ENCODE assay signal across 19 cellular contexts in the genomic region with DNA sequence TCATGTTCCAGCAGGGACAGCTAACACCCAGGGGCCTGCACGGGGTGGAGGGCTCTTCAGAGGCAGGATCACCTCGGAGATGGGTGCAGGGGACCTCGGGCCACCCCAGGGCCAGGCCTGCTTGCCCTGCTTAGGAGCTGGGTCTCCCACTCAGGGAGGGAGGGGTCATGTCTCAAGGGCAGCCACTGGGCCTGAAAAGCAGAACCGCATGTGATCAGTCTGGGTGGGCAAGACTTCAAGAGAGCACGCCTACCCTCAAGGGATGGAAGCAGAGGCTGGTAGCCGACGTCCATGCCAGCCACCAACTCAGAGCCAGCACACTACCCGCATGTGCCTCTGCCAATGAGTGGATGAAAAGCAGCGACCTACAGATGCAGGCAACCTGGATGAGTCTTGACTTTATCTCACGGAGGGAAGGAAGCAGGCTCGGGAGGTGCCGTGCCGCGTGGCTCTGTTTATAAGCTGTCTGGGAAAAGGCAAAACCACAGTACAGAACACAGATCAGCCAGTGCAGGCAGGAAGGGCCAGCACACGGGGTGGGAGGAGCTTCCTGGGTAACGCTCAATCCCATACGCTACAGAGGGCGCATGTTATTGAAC. TPM values are rescaled to one million over a fixed set of nuclear protein-coding genes. Genes with fewer than 3 reads are reported as not detected.
DNase-seq lines count a peak whose midpoint lies in the region; ATAC-seq and TF ChIP-seq lines count a peak whose summit lies in the region.
"Had no signal": no experiment of that assay in that cellular context is flagged by ENCODE, and none has a peak within 500 bp of the region (broad histone marks: within the 10 kb centered on the region; RNA-seq: fewer than 3 reads in every experiment).

No MANE protein-coding gene starts in this region.

- no peak for DNase-seq in mammary epithelial cell
- no peak for DNase-seq in MCF 10A (ENCODE audit: unreplicated experiment)
- DNase-seq in Panc1 (ENCODE audit: low read depth, low spot score) = no peak
- DNase-seq in left ventricle myocardium superior = peak; percentile 28
- DNase-seq in activated T-helper 2 cell treated with anti-CD3 and anti-CD28 coated beads, Interferon-gamma antibody, Interleukin-2, Interleukin-4, amounts not matched to agents 10 μg/mL and 5 μg/mL and 100 μg/mL, durations not matched to agents 14 hours and 24 hours and 36 hours (ENCODE audit: low spot score) = no peak
- DNase-seq in prostate gland (ENCODE audit: low spot score) = no peak
- DNase-seq: activated CD4-positive, alpha-beta T cell treated with anti-CD3 and anti-CD28 coated beads, Interleukin-2, amount 50 U/mL, for 4 hours; activated gamma-delta T cell; brain microvascular endothelial cell; DMS79 treated with DMSO at 0.1 percent for 48 hours; effector CD8-positive, alpha-beta T cell; NCI-H1105; NCI-H226; PC-9; T-helper 17 cell had no signal

- H3K27me3 Mint-ChIP-seq in MCF 10A (ENCODE audit: insufficient read depth, unreplicated experiment) = peaks cover 23% of the 10 kb centered on the region
- H3K27me3 Mint-ChIP-seq in stimulated activated memory B cell treated with anti-CD40 and anti-IgM and Interleukin-4, amounts not matched to agents 10 μg/mL and 1 μg/mL and 100 μg/mL, for 72 hours = peaks cover 92% of the 10 kb centered on the region
- H3K27me3 Mint-ChIP-seq in activated T-helper 2 cell treated with anti-CD3 and anti-CD28 coated beads, Interferon-gamma antibody, Interleukin-2, Interleukin-4, amounts not matched to agents 10 μg/mL and 5 μg/mL and 100 μg/mL, durations not matched to agents 14 hours and 24 hours and 36 hours (ENCODE audit: low read depth) = peaks cover 24% of the 10 kb centered on the region

- no TSS peak for BruUV-seq in mammary epithelial cell (replicated peaks; lab: Mats Ljungman, UMichigan)
- no TSS peak for BruUV-seq in MCF 10A (replicated peaks; lab: Mats Ljungman, UMichigan)
- no TSS peak for BruUV-seq in Panc1 (replicated peaks; lab: Mats Ljungman, UMichigan)

- CTCF ChIA-PET in mammary epithelial cell (lab: Charles Lee; ENCODE audit: low non-redundant PET) = no interaction called here
- CTCF ChIA-PET in MCF 10A (lab: Yijun Ruan, JAX) = interaction anchor here (0.6 to 1.2 kb wide), 2 partner anchors 17 to 24 kb away, joined by 3 to 5 read pairs; no protein-coding TSS in a partner anchor
- CTCF ChIA-PET in Panc1 (lab: Charles Lee) = no interaction called here

- H3K79me2 ChIP-seq in mammary epithelial cell (ENCODE audit: insufficient read depth, low read length) = no peaks in the 10 kb centered on the region

- TF ChIP-seq CTCF in mammary epithelial cell (conservative IDR thresholded peaks at IDR 0.05 in 1 of 2, IDR thresholded peaks at IDR 0.05 in 1 of 2; ENCODE audit: extremely low read depth in 1 of 2, insufficient read depth in 1 of 2, low read depth in 1 of 2, low read length in 2 of 2) (no peak), MCF 10A (IDR thresholded peaks at IDR 0.05; ENCODE audit: unreplicated experiment) (no peak), Panc1 (IDR thresholded peaks at IDR 0.05) (no peak), prostate gland (IDR thresholded peaks at IDR 0.05) (no peak)

- in situ Hi-C loops in mammary epithelial cell (cut with MboI; ENCODE audit: low sequenced_read_pairs in 2 of 2) = no loop called here
- in situ Hi-C loops in Panc1 (cut with HindIII; ENCODE audit: low pct_unique_long_range_greater_than_20kb, low sequenced_read_pairs) = no loop called here

- H3K27me3 ChIP-seq in mammary epithelial cell (ENCODE audit: insufficient read depth, low read length) = no peaks in the 10 kb centered on the region
- H3K27me3 ChIP-seq in Panc1 (ENCODE audit: control insufficient read depth, insufficient read depth, low read length) = no peaks in the 10 kb centered on the region
- no peaks in the 10 kb centered on the region for H3K27me3 ChIP-seq in prostate gland (replicated peaks; ENCODE audit: insufficient read depth)

- dilution Hi-C loops in mammary epithelial cell (cut with HindIII; ENCODE audit: low sequenced_read_pairs) = no loop called here

- no peaks in the 10 kb centered on the region for H3K4me1 ChIP-seq in mammary epithelial cell (ENCODE audit: insufficient read depth, low read length)
- peaks cover 8% of the 10 kb centered on the region for H3K4me1 ChIP-seq in Panc1 (ENCODE audit: control insufficient read depth, insufficient read depth, low read length)
- no peaks in the 10 kb centered on the region for H3K4me1 ChIP-seq in prostate gland (replicated peaks)

- H3K4me2 ChIP-seq in mammary epithelial cell (ENCODE audit: insufficient read depth, low read depth, low read length) = no peak overlapping the region
- H3K4me2 ChIP-seq: PC-9 had no signal

- H2AFZ ChIP-seq in mammary epithelial cell (ENCODE audit: low read depth, low read length) = peak overlapping the region; percentile 34
- H2AFZ ChIP-seq: PC-9 had no signal

- POLR2A ChIA-PET in MCF 10A (lab: Yijun Ruan, JAX) = no interaction called here
- POLR2A ChIA-PET in Panc1 (lab: Charles Lee) = interaction anchor here (0.5 kb wide), 1 partner anchor 15 kb away, joined by 3 read pairs; no protein-coding TSS in a partner anchor

- H3K4me3 ChIP-seq in mammary epithelial cell (replicated peaks in 1 of 3; ENCODE audit: insufficient read depth in 1 of 3, low read depth in 2 of 3, low read length in 3 of 3) (no peak overlapping the region), Panc1 (ENCODE audit: low read depth in 2 of 2, low read length in 2 of 2) (no peak overlapping the region), prostate gland (no peak overlapping the region)
- H3K4me3 ChIP-seq: PC-9 had no signal

- H3K36me3 Mint-ChIP-seq in MCF 10A (ENCODE audit: insufficient read depth, unreplicated experiment) = peaks cover 6% of the 10 kb centered on the region
- H3K36me3 Mint-ChIP-seq in stimulated activated memory B cell treated with anti-CD40 and anti-IgM and Interleukin-4, amounts not matched to agents 10 μg/mL and 1 μg/mL and 100 μg/mL, for 72 hours = no peaks in the 10 kb centered on the region
- H3K36me3 Mint-ChIP-seq in activated T-helper 2 cell treated with anti-CD3 and anti-CD28 coated beads, Interferon-gamma antibody, Interleukin-2, Interleukin-4, amounts not matched to agents 10 μg/mL and 5 μg/mL and 100 μg/mL, durations not matched to agents 14 hours and 24 hours and 36 hours (ENCODE audit: low read depth) = no peaks in the 10 kb centered on the region

- no peak overlapping the region for H3K4me3 Mint-ChIP-seq in MCF 10A (ENCODE audit: unreplicated experiment)
- peak overlapping the region; percentile 9 for H3K4me3 Mint-ChIP-seq in stimulated activated memory B cell treated with anti-CD40 and anti-IgM and Interleukin-4, amounts not matched to agents 10 μg/mL and 1 μg/mL and 100 μg/mL, for 72 hours
- no peak overlapping the region for H3K4me3 Mint-ChIP-seq in activated T-helper 2 cell treated with anti-CD3 and anti-CD28 coated beads, Interferon-gamma antibody, Interleukin-2, Interleukin-4, amounts not matched to agents 10 μg/mL and 5 μg/mL and 100 μg/mL, durations not matched to agents 14 hours and 24 hours and 36 hours (ENCODE audit: low read depth)
- H3K4me3 Mint-ChIP-seq: T-helper 17 cell had no signal

- ATAC-seq in Panc1 (peak; percentile 23), left ventricle myocardium superior (no peak), HG03025 (IDR thresholded peaks at IDR 0.05; ENCODE audit: low FRiP score, unreplicated experiment) (no peak)
- ATAC-seq in stimulated activated memory B cell treated with anti-CD40 and anti-IgM and Interleukin-4, amounts not matched to agents 10 μg/mL and 1 μg/mL and 100 μg/mL, for 72 hours = no peak
- ATAC-seq: T-helper 17 cell had no signal

- no peaks in the 10 kb centered on the region for H4K20me1 ChIP-seq in mammary epithelial cell (ENCODE audit: insufficient read depth, low read length)

- WGBS in mammary epithelial cell (ENCODE audit: low coverage, missing lambda C conversion rate) = 43% methylated on average over 18 of the region's 18 CpGs
- 56% methylated on average over 18 of the region's 18 CpGs for WGBS in prostate gland

- H3K9ac ChIP-seq in mammary epithelial cell (ENCODE audit: insufficient read depth, low read length) = no peak overlapping the region

- H3K4me1 Mint-ChIP-seq in MCF 10A (ENCODE audit: insufficient read depth, unreplicated experiment) = peaks cover 5% of the 10 kb centered on the region
- H3K4me1 Mint-ChIP-seq in stimulated activated memory B cell treated with anti-CD40 and anti-IgM and Interleukin-4, amounts not matched to agents 10 μg/mL and 1 μg/mL and 100 μg/mL, for 72 hours = peaks cover 60% of the 10 kb centered on the region
- peaks cover 9% of the 10 kb centered on the region for H3K4me1 Mint-ChIP-seq in activated T-helper 2 cell treated with anti-CD3 and anti-CD28 coated beads, Interferon-gamma antibody, Interleukin-2, Interleukin-4, amounts not matched to agents 10 μg/mL and 5 μg/mL and 100 μg/mL, durations not matched to agents 14 hours and 24 hours and 36 hours (ENCODE audit: low read depth)

- H3K27ac Mint-ChIP-seq in MCF 10A (ENCODE audit: low read depth, unreplicated experiment) = no peak overlapping the region
- H3K27ac Mint-ChIP-seq in stimulated activated memory B cell treated with anti-CD40 and anti-IgM and Interleukin-4, amounts not matched to agents 10 μg/mL and 1 μg/mL and 100 μg/mL, for 72 hours = no peak overlapping the region
- no peak overlapping the region for H3K27ac Mint-ChIP-seq in activated T-helper 2 cell treated with anti-CD3 and anti-CD28 coated beads, Interferon-gamma antibody, Interleukin-2, Interleukin-4, amounts not matched to agents 10 μg/mL and 5 μg/mL and 100 μg/mL, durations not matched to agents 14 hours and 24 hours and 36 hours
- H3K27ac Mint-ChIP-seq: progenitor cell of endocrine pancreas, T-helper 17 cell had no signal

- no peak for TF ChIP-seq POLR2A in prostate gland (IDR thresholded peaks at IDR 0.05)

- H3K9me3 ChIP-seq in mammary epithelial cell (replicated peaks; ENCODE audit: insufficient read depth, low read length) (no peaks in the 10 kb centered on the region), Panc1 (ENCODE audit: control insufficient read depth, insufficient read depth, low read depth, low read length) (no peaks in the 10 kb centered on the region), prostate gland (no peaks in the 10 kb centered on the region)

- intact Hi-C loops in mammary epithelial cell (cut with micrococcal nuclease) (loop anchor here (5.0 kb wide), 1 partner anchor 76 kb away; the partner anchor contains the start of genes GNB1L and RTL10), MCF 10A (cut with micrococcal nuclease) (no loop called here), Panc1 (cut with micrococcal nuclease; ENCODE audit: unreplicated experiment) (no loop called here), left ventricle myocardium superior (cut with micrococcal nuclease) (no loop called here), prostate gland (cut with DNase I) (no loop called here)
- intact Hi-C loops in activated T-helper 2 cell treated with anti-CD3 and anti-CD28 coated beads, Interferon-gamma antibody, Interleukin-2, Interleukin-4, amounts not matched to agents 10 μg/mL and 5 μg/mL and 100 μg/mL, durations not matched to agents 14 hours and 24 hours and 36 hours (cut with micrococcal nuclease) = no loop called here

- no peak overlapping the region for H3K27ac ChIP-seq in mammary epithelial cell (ENCODE audit: insufficient read depth, low read depth, low read length)
- no peak overlapping the region for H3K27ac ChIP-seq in Panc1 (ENCODE audit: low read length)
- no peak overlapping the region for H3K27ac ChIP-seq in prostate gland
- H3K27ac ChIP-seq: brain microvascular endothelial cell, PC-9 had no signal

- H3K36me3 ChIP-seq in mammary epithelial cell (ENCODE audit: insufficient read depth, low read length) = no peaks in the 10 kb centered on the region
- H3K36me3 ChIP-seq in Panc1 (ENCODE audit: control insufficient read depth, insufficient read depth, low read length) = no peaks in the 10 kb centered on the region
- H3K36me3 ChIP-seq in prostate gland = no peaks in the 10 kb centered on the region
- H3K36me3 ChIP-seq: brain microvascular endothelial cell had no signal

- H3K9me3 Mint-ChIP-seq in MCF 10A (ENCODE audit: unreplicated experiment) = no peaks in the 10 kb centered on the region
- no peaks in the 10 kb centered on the region for H3K9me3 Mint-ChIP-seq in stimulated activated memory B cell treated with anti-CD40 and anti-IgM and Interleukin-4, amounts not matched to agents 10 μg/mL and 1 μg/mL and 100 μg/mL, for 72 hours
- H3K9me3 Mint-ChIP-seq in activated T-helper 2 cell treated with anti-CD3 and anti-CD28 coated beads, Interferon-gamma antibody, Interleukin-2, Interleukin-4, amounts not matched to agents 10 μg/mL and 5 μg/mL and 100 μg/mL, durations not matched to agents 14 hours and 24 hours and 36 hours = no peaks in the 10 kb centered on the region

RNA-seq across cellular contexts. Expression of gene TBX1, which starts 16.0 kb away (rescaled TPM):
- under 1 TPM in 1 of 2 donors, not detected in 1; 0.17 TPM for total RNA-seq in mammary epithelial cell
- polyA plus RNA-seq in mammary epithelial cell = not detected
- polyA minus RNA-seq in mammary epithelial cell = not detected
- total RNA-seq in MCF 10A (2022) = not detected in 2 replicates
- total RNA-seq in Panc1 (2021; ENCODE audit: unreplicated experiment) = 91.7 TPM
- polyA plus RNA-seq in Panc1 (2012; ENCODE audit: insufficient read length) = 102 TPM
- total RNA-seq in left ventricle myocardium superior = 3.6 TPM
- 0.09 and 0.32 TPM in 2 replicates for total RNA-seq in activated T-helper 2 cell treated with anti-CD3 and anti-CD28 coated beads, Interferon-gamma antibody, Interleukin-2, Interleukin-4, amounts not matched to agents 10 μg/mL and 5 μg/mL and 100 μg/mL, durations not matched to agents 14 hours and 24 hours and 36 hours
- 10 to 100 TPM; 11.0 to 20.2 TPM for total RNA-seq in prostate gland
- total RNA-seq: frontal cortex, T-helper 17 cell had no signal

RNA-seq across cellular contexts. Expression of gene GP1BB, which starts 53.2 kb away (rescaled TPM):
- total RNA-seq in mammary epithelial cell (1 to 10 TPM in 1 of 2 donors, under 1 TPM in 1; 0.21 to 1.5 TPM), MCF 10A (2022) (0.37 and 0.83 TPM in 2 replicates), Panc1 (2021; ENCODE audit: unreplicated experiment) (3.6 TPM), left ventricle myocardium superior (not detected), prostate gland (10 to 100 TPM in 1 of 2 donors, 1 to 10 TPM in 1; 6.8 to 60.3 TPM)
- 0.76 TPM for polyA plus RNA-seq in mammary epithelial cell
- not detected for polyA minus RNA-seq in mammary epithelial cell
- polyA plus RNA-seq in Panc1 (2012; ENCODE audit: insufficient read length) = 10.1 TPM
- total RNA-seq in activated T-helper 2 cell treated with anti-CD3 and anti-CD28 coated beads, Interferon-gamma antibody, Interleukin-2, Interleukin-4, amounts not matched to agents 10 μg/mL and 5 μg/mL and 100 μg/mL, durations not matched to agents 14 hours and 24 hours and 36 hours = not detected in 2 replicates
